23 cellular contexts compared by ENCODE assay signal in genomic region chr7:55642266-55642665, GRCh38.
DNase-seq lines count a peak whose midpoint lies in the region; ATAC-seq, FAIRE-seq and TF ChIP-seq lines count a peak whose summit lies in the region.
"Had no signal": no experiment of that assay in that cellular context is flagged by ENCODE, and none has a peak within 500 bp of the region (broad histone marks: within the 10 kb centered on the region; RNA-seq: fewer than 3 reads in every experiment).

No MANE protein-coding gene starts in this region.

- H3K4me1 ChIP-seq in A673 (ENCODE audit: insufficient read depth, low read length, poor library complexity, severe bottlenecking) (peaks cover 10% of the 10 kb centered on the region), Loucy (ENCODE audit: insufficient read depth, low read length, poor library complexity, severe bottlenecking) (peaks cover 11% of the 10 kb centered on the region), endothelial cell of umbilical vein (ENCODE audit: control insufficient read depth, extremely low read depth, insufficient read depth, low read length) (peaks cover 6% of the 10 kb centered on the region), prostate gland (replicated peaks) (no peaks in the 10 kb centered on the region), left lung (no peaks in the 10 kb centered on the region)
- H3K4me1 ChIP-seq: SJCRH30 had no signal

- no peaks in the 10 kb centered on the region for H3F3A ChIP-seq in Loucy (ENCODE audit: low read depth)

- H4K20me1 ChIP-seq in Loucy (ENCODE audit: insufficient read depth, low read length, poor library complexity, severe bottlenecking) (no peaks in the 10 kb centered on the region), endothelial cell of umbilical vein (replicated peaks; ENCODE audit: control insufficient read depth, extremely low read depth, insufficient read depth, low read length) (no peaks in the 10 kb centered on the region)

- H2AFZ ChIP-seq in Loucy (ENCODE audit: low read length) (no peak overlapping the region), endothelial cell of umbilical vein (ENCODE audit: low read depth, low read length) (no peak overlapping the region)

- TF ChIP-seq POLR2A in endothelial cell of umbilical vein (IDR thresholded peaks at IDR 0.05; ENCODE audit: low read depth, low read length) (no peak), prostate gland (IDR thresholded peaks at IDR 0.05) (no peak)

- CTCF ChIA-PET in A673 (lab: Charles Lee) (no interaction called here), endothelial cell of umbilical vein (lab: Charles Lee) (interaction anchor here (0.6 to 5.2 kb wide), 12 partner anchors 11 to 464 kb away, joined by 3 to 52 read pairs (median 5); partner anchors contain the start of genes CCT6A, CHCHD2, NIPSNAP2 and PSPH)

- dilution Hi-C loops in endothelial cell of umbilical vein (cut with MboI; ENCODE audit: extremely low pct_ligation_motif_present, low sequenced_read_pairs) = no loop called here

- H3K27ac ChIP-seq in A673 (ENCODE audit: low read depth, low read length, poor library complexity, severe bottlenecking) (peak overlapping the region; percentile 73), endothelial cell of umbilical vein (ENCODE audit: insufficient read depth, low read depth, low read length) (no peak overlapping the region), prostate gland (no peak overlapping the region), left lung (no peak overlapping the region)
- H3K27ac ChIP-seq: C4-2B, SJCRH30 had no signal

- intact Hi-C loops in A673 (cut with micrococcal nuclease; ENCODE audit: unreplicated experiment) = loop anchor here (10.0 kb wide), 1 partner anchor 63 kb away; no protein-coding TSS in a partner anchor
- intact Hi-C loops in endothelial cell of umbilical vein (cut with micrococcal nuclease) = no loop called here
- intact Hi-C loops in prostate gland (cut with DNase I) = loop anchor here (10.0 kb wide), 3 partner anchors 243 to 433 kb away; partner anchors contain the start of genes NIPSNAP2 and ZNF713
- intact Hi-C loops in left lung (cut with DNase I) = no loop called here

- DNase-seq in A673 (ENCODE audit: low spot score) = no peak
- DNase-seq in endothelial cell of umbilical vein (ENCODE audit: low read depth, low spot score) = no peak
- no peak for DNase-seq in activated naive CD4-positive, alpha-beta T cell (lab: John Stamatoyannopoulos, UW)
- no peak for DNase-seq in prostate gland (ENCODE audit: low spot score)
- DNase-seq in cortex of kidney (lab: John Stamatoyannopoulos, UW) = no peak
- no peak for DNase-seq in left lung
- DNase-seq: 8988T, AML-193, EL, NCI-H1048, NCI-H1417 treated with DMSO at 0.1 percent for 48 hours, NCI-H187 treated with DMSO at 0.1 percent for 48 hours, NCI-H2107, NCI-H2227 treated with DMSO at 0.1 percent for 48 hours, NCI-H510A, SJCRH30 had no signal

- H3K36me3 ChIP-seq in A673 (ENCODE audit: insufficient read depth, low read length, poor library complexity, severe bottlenecking) (no peaks in the 10 kb centered on the region), Loucy (ENCODE audit: insufficient read depth, low read length) (no peaks in the 10 kb centered on the region), endothelial cell of umbilical vein (ENCODE audit: control insufficient read depth in 2 of 2, extremely low read depth in 1 of 2, insufficient read depth in 2 of 2, low read length in 2 of 2) (no peaks in the 10 kb centered on the region), prostate gland (no peaks in the 10 kb centered on the region), left lung (no peaks in the 10 kb centered on the region)
- H3K36me3 ChIP-seq: SJCRH30 had no signal

- H3K4me3 ChIP-seq in A673 (ENCODE audit: low read depth, low read length, poor library complexity, severe bottlenecking) (no peak overlapping the region), Loucy (ENCODE audit: low read length, poor library complexity, severe bottlenecking) (no peak overlapping the region), endothelial cell of umbilical vein (replicated peaks in 1 of 3; ENCODE audit: insufficient read depth in 1 of 3, low read depth in 1 of 3, low read length in 3 of 3) (no peak overlapping the region), prostate gland (no peak overlapping the region), left lung (no peak overlapping the region)
- H3K4me3 ChIP-seq: K562, SJCRH30 had no signal

- no peaks in the 10 kb centered on the region for H3K27me3 ChIP-seq in A673 (replicated peaks; ENCODE audit: insufficient read depth, low read depth, low read length, poor library complexity)
- H3K27me3 ChIP-seq in Loucy (ENCODE audit: insufficient read depth, low read length, poor library complexity, severe bottlenecking) = no peaks in the 10 kb centered on the region
- peaks cover 0 to 3% of the 10 kb centered on the region in 2 experiments for H3K27me3 ChIP-seq in endothelial cell of umbilical vein (ENCODE audit: control insufficient read depth in 2 of 2, insufficient read depth in 2 of 2, low read length in 2 of 2)
- no peaks in the 10 kb centered on the region for H3K27me3 ChIP-seq in prostate gland (replicated peaks; ENCODE audit: insufficient read depth)
- no peaks in the 10 kb centered on the region for H3K27me3 ChIP-seq in left lung
- H3K27me3 ChIP-seq: SJCRH30 had no signal

- H3K79me2 ChIP-seq in Loucy (ENCODE audit: insufficient read depth, low read length) (no peaks in the 10 kb centered on the region), endothelial cell of umbilical vein (ENCODE audit: control insufficient read depth, insufficient read depth, low read length) (no peaks in the 10 kb centered on the region)

- H3K9ac ChIP-seq in Loucy (ENCODE audit: low read depth, low read length, poor library complexity, severe bottlenecking) (no peak overlapping the region), endothelial cell of umbilical vein (replicated peaks; ENCODE audit: extremely low read depth, insufficient read depth, low read length) (peak overlapping the region; percentile 22)

- POLR2A ChIA-PET in A673 (lab: Charles Lee; ENCODE audit: low non-redundant PET) (interaction anchor here (0.8 kb wide), 1 partner anchor 166 kb away, joined by 17 read pairs; no protein-coding TSS in a partner anchor), endothelial cell of umbilical vein (lab: Charles Lee) (no interaction called here)

- peak; percentile 9 for ATAC-seq in GM18870 (IDR thresholded peaks at IDR 0.05; ENCODE audit: unreplicated experiment)
- no peak for ATAC-seq in left lung
- ATAC-seq: K562, Panc1 had no signal

- H3K9me1 ChIP-seq in endothelial cell of umbilical vein (replicated peaks; ENCODE audit: control insufficient read depth, extremely low read depth, insufficient read depth, low read length) = no peaks in the 10 kb centered on the region

- H3K9me2 ChIP-seq in Loucy (replicated peaks; ENCODE audit: low read depth, low read length) = no peaks in the 10 kb centered on the region

- TF ChIP-seq CTCF in A673 (conservative IDR thresholded peaks at IDR 0.05; ENCODE audit: low read depth, low read length) (no peak), Loucy (conservative IDR thresholded peaks at IDR 0.05; ENCODE audit: low read length) (no peak), endothelial cell of umbilical vein (IDR thresholded peaks at IDR 0.05; ENCODE audit: extremely low read depth in 1 of 2, insufficient read depth in 1 of 2, low read depth in 1 of 2, low read length in 2 of 2) (no peak), prostate gland (IDR thresholded peaks at IDR 0.05) (no peak), left lung (IDR thresholded peaks at IDR 0.05) (no peak)

- H3K4me2 ChIP-seq in Loucy (ENCODE audit: low read depth, low read length, poor library complexity, severe bottlenecking) (peak overlapping the region; percentile 68), endothelial cell of umbilical vein (ENCODE audit: insufficient read depth, low read length) (no peak overlapping the region)

- H3K9me3 ChIP-seq in A673 (ENCODE audit: low read depth, low read length, poor library complexity, severe bottlenecking) = peaks cover 13% of the 10 kb centered on the region
- no peaks in the 10 kb centered on the region for H3K9me3 ChIP-seq in Loucy (ENCODE audit: insufficient read depth, low read depth, low read length)
- no peaks in the 10 kb centered on the region for H3K9me3 ChIP-seq in endothelial cell of umbilical vein (replicated peaks; ENCODE audit: control insufficient read depth, insufficient read depth, low read length)
- H3K9me3 ChIP-seq in prostate gland = no peaks in the 10 kb centered on the region
- H3K9me3 ChIP-seq in left lung = no peaks in the 10 kb centered on the region
- H3K9me3 ChIP-seq: SJCRH30 had no signal

- FAIRE-seq in endothelial cell of umbilical vein (lab: Jason Lieb, UNC) = no peak
- FAIRE-seq: D721Med, H54, K562 had no signal

- no TSS peak for BruUV-seq in A673 (replicated peaks; lab: Mats Ljungman, UMichigan)
- BruUV-seq in endothelial cell of umbilical vein (replicated peaks; lab: Mats Ljungman, UMichigan) = no TSS peak

TF ChIP-seq in endothelial cell of umbilical vein, 7 proteins besides CTCF, POLR2A, EP300 and RAD21:
- TF ChIP-seq GATA2 (IDR thresholded peaks at IDR 0.05; ENCODE audit: insufficient read depth, insufficient read length, low read depth, low read length) = no peak
- no peak for TF ChIP-seq FOS (IDR thresholded peaks at IDR 0.05; ENCODE audit: borderline replicate concordance, insufficient read depth, low read length)
- no peak for TF ChIP-seq MYC (IDR thresholded peaks at IDR 0.05; ENCODE audit: low read depth, low read length)
- TF ChIP-seq MAX (IDR thresholded peaks at IDR 0.05; ENCODE audit: insufficient read depth, insufficient read length) = no peak
- TF ChIP-seq EZH2 (IDR thresholded peaks at IDR 0.05; ENCODE audit: borderline replicate concordance, low read depth, low read length, severe bottlenecking) = no peak
- no peak for TF ChIP-seq POLR2AphosphoS5 (IDR thresholded peaks at IDR 0.05; ENCODE audit: insufficient read depth, low read depth, low read length)
- no peak for TF ChIP-seq JUN (IDR thresholded peaks at IDR 0.05; ENCODE audit: borderline replicate concordance, insufficient read depth, insufficient read length, low read depth)

Comparison
In these comparisons a context has a peak if more than half of its experiments do, and no peak if none do; other contexts are left out.
1. intact Hi-C loops: an anchor here in A673 (10.0 kb wide) and prostate gland (10.0 kb wide); none called in endothelial cell of umbilical vein and left lung.